Comparison of ENCODE assay signal across 9 cellular contexts in genomic region chr6:1686117-1687098, GRCh38.
DNase-seq lines count a peak whose midpoint lies in the region; ATAC-seq, FAIRE-seq and TF ChIP-seq lines count a peak whose summit lies in the region.
"Had no signal": no experiment of that assay in that cellular context is flagged by ENCODE, and none has a peak within 500 bp of the region (broad histone marks: within the 10 kb centered on the region; RNA-seq: fewer than 3 reads in every experiment).

No MANE protein-coding gene starts in this region.

- peaks cover 39% of the 10 kb centered on the region for H3K4me1 ChIP-seq in keratinocyte (ENCODE audit: control insufficient read depth, extremely low read depth, insufficient read depth, low read length)
- no peaks in the 10 kb centered on the region for H3K4me1 ChIP-seq in testis

- H3K27ac Mint-ChIP-seq in WTC11: 0 out of 2 replicates have a peak overlapping the region, but pooled peaks have one; percentile 15

- H3K9me3 Mint-ChIP-seq in WTC11: no peaks in the 10 kb centered on the region

- H2AFZ ChIP-seq in keratinocyte (ENCODE audit: control insufficient read depth, low read length): peak overlapping the region; percentile 82

- peak; percentile 97 for FAIRE-seq in keratinocyte (lab: Jason Lieb, UNC)

- H3K4me3 Mint-ChIP-seq in WTC11: no peak overlapping the region

- H3K9me3 ChIP-seq in keratinocyte (ENCODE audit: control insufficient read depth, low read depth, low read length): no peaks in the 10 kb centered on the region
- H3K9me3 ChIP-seq in testis: no peaks in the 10 kb centered on the region

- H3K27ac ChIP-seq in keratinocyte (ENCODE audit: control insufficient read depth, insufficient read depth, low read length) (peak overlapping the region; percentile 87), testis (no peak overlapping the region)
- H3K27ac ChIP-seq: KMS-11 had no signal

- TF ChIP-seq POLR2A in testis (IDR thresholded peaks at IDR 0.05): no peak

- no peaks in the 10 kb centered on the region for H3K36me3 ChIP-seq in keratinocyte (ENCODE audit: control insufficient read depth in 2 of 2, extremely low read depth in 1 of 2, insufficient read depth in 2 of 2, low read length in 2 of 2)
- no peaks in the 10 kb centered on the region for H3K36me3 ChIP-seq in testis (ENCODE audit: low read depth, missing control alignments)

- H3K79me2 ChIP-seq in keratinocyte (ENCODE audit: control insufficient read depth, insufficient read depth, low read length): no peaks in the 10 kb centered on the region

- no peak; the same call in 1 of the 2 replicates for ATAC-seq in WTC11
- no peak for ATAC-seq in GM18498 (IDR thresholded peaks at IDR 0.05; ENCODE audit: unreplicated experiment)

- H3K9me1 ChIP-seq in keratinocyte (ENCODE audit: control insufficient read depth, extremely low read depth, insufficient read depth, low read length): no peaks in the 10 kb centered on the region

- DNase-seq in AG09319 (ENCODE audit: extremely low read depth, low read depth) (peak; percentile 96), LNCaP clone FGC (ENCODE audit: low read depth) (no peak), WTC11 (ENCODE audit: low spot score) (no peak), keratinocyte (ENCODE audit: low read depth, low spot score) (peak; percentile 86), mucosa of gallbladder (ENCODE audit: low spot score) (no peak), GDM1 (lab: John Stamatoyannopoulos, UW) (no peak), testis (no peak)

- peak overlapping the region; percentile 87 for H3K4me2 ChIP-seq in keratinocyte (ENCODE audit: control insufficient read depth, extremely low read depth, insufficient read depth, low read depth, low read length)
- H3K4me2 ChIP-seq: KMS-11 had no signal

- dilution Hi-C loops in keratinocyte (cut with MboI; ENCODE audit: extremely low pct_ligation_motif_present, low sequenced_read_pairs): no loop called here

- no peak overlapping the region for H3K4me3 ChIP-seq in LNCaP clone FGC (ENCODE audit: low read depth, low read length)
- H3K4me3 ChIP-seq in keratinocyte (ENCODE audit: control insufficient read depth in 2 of 3, extremely low read depth in 1 of 3, insufficient read depth in 2 of 3, low read depth in 1 of 3, low read length in 3 of 3): peak overlapping the region in 2 of 3 experiments; percentile 49 to 54
- no peak overlapping the region for H3K4me3 ChIP-seq in testis

- TF ChIP-seq CTCF in AG09319 (IDR thresholded peaks at IDR 0.05; ENCODE audit: low read depth, low read length): peak; percentile 28
- 0 out of 2 replicates have a peak, but pooled peaks have one; percentile 10 for TF ChIP-seq CTCF in LNCaP clone FGC (IDR thresholded peaks at IDR 0.05; ENCODE audit: control insufficient read depth, extremely low read depth, insufficient read depth)
- TF ChIP-seq CTCF in WTC11 (IDR thresholded peaks at IDR 0.05): no peak
- TF ChIP-seq CTCF in keratinocyte (optimal IDR thresholded peaks at IDR 0.05 in 1 of 3, IDR thresholded peaks at IDR 0.05 in 1 of 3, conservative IDR thresholded peaks at IDR 0.05 in 1 of 3; ENCODE audit: extremely low read depth in 1 of 3, insufficient read depth in 2 of 3, low read length in 3 of 3): peak in 2 of 3 experiments; percentile 15 to 33
- no peak for TF ChIP-seq CTCF in testis (IDR thresholded peaks at IDR 0.05)

- H3K27me3 Mint-ChIP-seq in WTC11 (ENCODE audit: low read depth): no peaks in the 10 kb centered on the region

- 58 to 82% methylated on average over 9 of the region's 9 CpGs for WGBS in testis, 2 donors

- POLR2A ChIA-PET in WTC11 (lab: Charles Lee): interaction anchor here (0.9 kb wide), 1 partner anchor 9 kb away, joined by 3 read pairs; no protein-coding TSS in a partner anchor

- H3K9ac ChIP-seq in keratinocyte (ENCODE audit: control insufficient read depth, extremely low read depth, insufficient read depth, low read length): peak overlapping the region; percentile 72
- H3K9ac ChIP-seq: KMS-11 had no signal

- no peaks in the 10 kb centered on the region for H3K36me3 Mint-ChIP-seq in WTC11

- intact Hi-C loops in testis (cut with DNase I; ENCODE audit: low total_unique reads): no loop called here

- H3K27me3 ChIP-seq in keratinocyte (ENCODE audit: control insufficient read depth, extremely low read depth, insufficient read depth, low read length) (no peaks in the 10 kb centered on the region), testis (no peaks in the 10 kb centered on the region)

- no peaks in the 10 kb centered on the region for H4K20me1 ChIP-seq in keratinocyte (ENCODE audit: control insufficient read depth, extremely low read depth, insufficient read depth, low read length)

- CTCF ChIA-PET in WTC11 (lab: Charles Lee): interaction anchor here (0.6 to 1.7 kb wide), 14 partner anchors 14 to 1097 kb away, joined by 3 to 5 read pairs (median 3); no protein-coding TSS in a partner anchor

- H3K4me1 Mint-ChIP-seq in WTC11: peaks cover 22% of the 10 kb centered on the region

TF ChIP-seq in WTC11, 78 proteins besides CTCF, POLR2A, EP300 and RAD21:
- TF ChIP-seq ZNF281 (CRISPR knock-in tag; IDR thresholded peaks at IDR 0.05): no peak
- no peak for TF ChIP-seq ATF2 (CRISPR knock-in tag; IDR thresholded peaks at IDR 0.05; ENCODE audit: borderline replicate concordance, low read depth)
- TF ChIP-seq E2F5 (CRISPR knock-in tag; IDR thresholded peaks at IDR 0.05): no peak
- TF ChIP-seq IRF2 (CRISPR knock-in tag; IDR thresholded peaks at IDR 0.05; ENCODE audit: borderline replicate concordance, low read depth): no peak
- no peak for TF ChIP-seq MLX (CRISPR knock-in tag; IDR thresholded peaks at IDR 0.05)
- no peak for TF ChIP-seq MAX (CRISPR knock-in tag; IDR thresholded peaks at IDR 0.05)
- TF ChIP-seq FOXP1 (CRISPR knock-in tag; IDR thresholded peaks at IDR 0.05; ENCODE audit: borderline replicate concordance): no peak
- TF ChIP-seq CBFB (CRISPR knock-in tag; IDR thresholded peaks at IDR 0.05; ENCODE audit: low read depth): no peak
- TF ChIP-seq ZNF121 (CRISPR knock-in tag; IDR thresholded peaks at IDR 0.05): no peak
- TF ChIP-seq NFYB (CRISPR knock-in tag; conservative IDR thresholded peaks at IDR 0.05; ENCODE audit: low read depth): no peak
- no peak for TF ChIP-seq SP1 (CRISPR knock-in tag; conservative IDR thresholded peaks at IDR 0.05)

Comparison
In these comparisons a context has a peak if more than half of its experiments do, and no peak if none do; other contexts are left out.
1. DNase-seq: peak in AG09319 (single experiment) and keratinocyte (single experiment); none in LNCaP clone FGC (single experiment), WTC11 (single experiment), mucosa of gallbladder (single experiment), GDM1 (single experiment) and testis (single experiment).
2. CTCF ChIP-seq: peak in AG09319 (single experiment), LNCaP clone FGC (single experiment) and keratinocyte (2 of 3); none in WTC11 (single experiment) and testis (0 of 3).
3. H3K4me3 ChIP-seq: peak in keratinocyte (2 of 3); none in LNCaP clone FGC (single experiment) and testis (0 of 2).